Comparison of ENCODE assay signal across 23 cellular contexts in genomic region chr2:236674646-236675045, GRCh38.
"Had no signal": no experiment of that assay in that cellular context is flagged by ENCODE, and none has a peak within 500 bp of the region (broad histone marks: within the 10 kb centered on the region; RNA-seq: fewer than 3 reads in every experiment).

No MANE protein-coding gene starts in this region.

- H3K4me1 ChIP-seq: adrenal gland, body of pancreas, colonic mucosa, uterus had no signal

- ATAC-seq: activated CD4-positive, CD25-positive, alpha-beta regulatory T cell treated with anti-CD3 and anti-CD28 coated beads, Interleukin-2, amount 50 U/mL, for 24 hours; activated T-cell treated with anti-CD3 and anti-CD28 coated beads, Interleukin-2, amount 50 U/mL, for 4 hours; body of pancreas; gastroesophageal sphincter; left lobe of liver; right cardiac atrium; stimulated activated naive CD8-positive, alpha-beta T cell treated with anti-CD3 and anti-CD28 coated beads, Interleukin-15, Interleukin-2, amounts not matched to agents 100 U/mL and 50 U/mL, for 24 hours; T-cell had no signal

- H3K9me3 ChIP-seq: adrenal gland, body of pancreas, colonic mucosa, gastroesophageal sphincter, SK-N-SH, uterus had no signal

- DNase-seq: activated T-cell treated with anti-CD3 and anti-CD28 coated beads, Interleukin-2, amount 50 U/mL, for 4 hours; body of pancreas; caudate nucleus; effector CD8-positive, alpha-beta T cell; heart right ventricle; nucleus accumbens; SK-N-SH; small intestine; stimulated activated CD4-positive, alpha-beta T cell treated with anti-CD3 and anti-CD28 coated beads, Interleukin-4, amount 100 ng/mL, for 4 hours; stimulated activated naive CD8-positive, alpha-beta T cell treated with anti-CD3 and anti-CD28 coated beads, Interleukin-15, Interleukin-2, amounts not matched to agents 100 U/mL and 50 U/mL, for 24 hours; T-cell; T-helper 9 cell; uterus had no signal

- H3K36me3 ChIP-seq: adrenal gland, colonic mucosa, gastroesophageal sphincter, heart right ventricle, uterus had no signal

- H3K27ac Mint-ChIP-seq: activated naive CD4-positive, alpha-beta T cell treated with anti-CD3 and anti-CD28 coated beads, Interleukin-2, amount 50 U/mL, for 24 hours; memory B cell; nephron; progenitor cell of endocrine pancreas; T-cell had no signal

- H3K36me3 Mint-ChIP-seq: activated naive CD4-positive, alpha-beta T cell treated with anti-CD3 and anti-CD28 coated beads, Interleukin-2, amount 50 U/mL, for 24 hours; memory B cell; T-cell had no signal

- H3K27me3 ChIP-seq: adrenal gland, body of pancreas, colonic mucosa, gastroesophageal sphincter, uterus had no signal

- H3K27ac ChIP-seq: adrenal gland, body of pancreas, colonic mucosa, uterus had no signal

- H3K9me3 Mint-ChIP-seq: activated naive CD4-positive, alpha-beta T cell treated with anti-CD3 and anti-CD28 coated beads, Interleukin-2, amount 50 U/mL, for 24 hours; activated T-cell treated with anti-CD3 and anti-CD28 coated beads, Interleukin-2, amount 50 U/mL, for 4 hours; memory B cell; T-cell had no signal

- H3K9ac ChIP-seq: SK-N-SH had no signal

- H3K9me2 ChIP-seq: SK-N-SH had no signal

- H3K4me2 ChIP-seq: SK-N-SH had no signal

- H3K4me3 ChIP-seq: adrenal gland, body of pancreas, colonic mucosa, gastroesophageal sphincter, heart right ventricle, uterus had no signal

- H3K4me1 Mint-ChIP-seq: activated naive CD4-positive, alpha-beta T cell treated with anti-CD3 and anti-CD28 coated beads, Interleukin-2, amount 50 U/mL, for 24 hours; T-cell had no signal

- FAIRE-seq: small intestine had no signal

- H3K4me3 Mint-ChIP-seq: activated naive CD4-positive, alpha-beta T cell treated with anti-CD3 and anti-CD28 coated beads, Interleukin-2, amount 50 U/mL, for 24 hours; activated T-cell treated with anti-CD3 and anti-CD28 coated beads, Interleukin-2, amount 50 U/mL, for 4 hours; memory B cell; nephron; T-cell had no signal
